17 cellular contexts compared by ENCODE assay signal in the genomic region with DNA sequence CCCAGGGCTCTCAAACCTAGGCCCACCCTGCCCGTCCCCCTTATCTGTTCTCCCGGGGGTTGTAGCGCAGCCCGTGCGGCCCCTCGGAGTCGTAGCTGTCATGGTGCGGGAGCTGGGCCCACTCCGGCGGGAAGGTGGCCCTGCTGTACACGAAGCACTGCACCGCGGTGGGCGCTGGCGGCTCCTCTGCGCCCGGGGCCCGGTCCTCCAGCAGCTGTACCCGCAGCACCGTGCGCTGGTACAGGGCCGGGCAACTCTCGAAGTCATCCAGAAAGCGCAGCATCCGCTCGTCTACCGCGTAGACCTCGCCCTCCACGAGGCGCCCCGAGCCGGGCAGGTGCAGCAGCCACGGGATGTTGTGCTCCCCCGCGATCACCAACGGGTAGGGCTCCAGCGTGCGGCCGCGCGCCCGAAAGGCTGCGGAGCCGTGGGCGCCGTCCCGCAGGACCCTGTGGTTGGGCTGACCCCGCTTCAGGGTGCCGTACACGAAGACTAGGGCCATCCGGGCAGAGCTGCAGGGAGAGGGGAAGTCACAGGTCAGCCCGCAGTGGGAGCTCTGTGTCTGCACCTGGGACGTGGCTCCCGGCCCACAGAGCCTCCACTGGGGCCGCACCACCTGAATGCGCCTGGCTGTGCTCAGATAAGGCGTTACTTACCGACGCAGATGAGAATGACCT. TPM values are rescaled to one million over a fixed set of nuclear protein-coding genes. Genes with fewer than 3 reads are reported as not detected.
DNase-seq lines count a peak whose midpoint lies in the region; ATAC-seq, FAIRE-seq and TF ChIP-seq lines count a peak whose summit lies in the region.
"Had no signal": no experiment of that assay in that cellular context is flagged by ENCODE, and none has a peak within 500 bp of the region (broad histone marks: within the 10 kb centered on the region; RNA-seq: fewer than 3 reads in every experiment).

No MANE protein-coding gene starts in this region.

- H3K79me1 ChIP-seq in H9 (ENCODE audit: insufficient read depth, low read depth, low read length, poor library complexity, severe bottlenecking) (no peaks in the 10 kb centered on the region), H1 (ENCODE audit: low read depth, low read length) (no peaks in the 10 kb centered on the region)

- H2AFZ ChIP-seq in H9 (ENCODE audit: low read length) (no peak overlapping the region), H1 (ENCODE audit: low read length) (no peak overlapping the region)

- H3K23ac ChIP-seq in H9 (ENCODE audit: insufficient read length, low read depth, low read length) (no peak overlapping the region), H1 (ENCODE audit: insufficient read length) (no peak overlapping the region)

- no peak overlapping the region for H3K18ac ChIP-seq in H9 (ENCODE audit: insufficient read length, low read depth, low read length)
- no peak overlapping the region for H3K18ac ChIP-seq in H1 (ENCODE audit: extremely low read depth, low read length)

- H4K5ac ChIP-seq in H9 (ENCODE audit: insufficient read length, low read depth, low read length) (no peak overlapping the region), H1 (ENCODE audit: insufficient read length, low read depth, low read length) (no peak overlapping the region)

- H3K36me3 ChIP-seq in BLaER1 = peaks cover 13% of the 10 kb centered on the region; the same call in 1 of the 2 replicates
- H3K36me3 ChIP-seq in H1 (ENCODE audit: control insufficient read depth in 2 of 4, insufficient read depth in 4 of 4, low read length in 3 of 4) = peaks cover 0 to 4% (median 2%) of the 10 kb centered on the region in 4 experiments; a peak in 2 of 8 replicates
- H3K36me3 ChIP-seq: HAP-1 had no signal

- no peak overlapping the region for H2BK20ac ChIP-seq in H9 (ENCODE audit: low read depth, low read length, poor library complexity, severe bottlenecking)
- no peak overlapping the region for H2BK20ac ChIP-seq in H1 (ENCODE audit: low read length)

- FAIRE-seq in H1 (lab: Jason Lieb, UNC) = no peak

- TF ChIP-seq EP300 in H1 (IDR thresholded peaks at IDR 0.05; ENCODE audit: borderline replicate concordance in 1 of 2, low read depth in 2 of 2, low read length in 2 of 2) = no peak

- H3K9me3 ChIP-seq in BLaER1 (peaks cover 10% of the 10 kb centered on the region), H9 (ENCODE audit: control insufficient read depth, low read depth, low read length) (no peaks in the 10 kb centered on the region), H1 (ENCODE audit: insufficient read depth in 2 of 2, low read depth in 1 of 2, low read length in 1 of 2) (no peaks in the 10 kb centered on the region)
- H3K9me3 ChIP-seq: HAP-1 had no signal

- no peak overlapping the region for H3K14ac ChIP-seq in H9 (ENCODE audit: insufficient read depth, low read length)
- no peak overlapping the region for H3K14ac ChIP-seq in H1 (ENCODE audit: insufficient read length)

- H3K9ac ChIP-seq in BLaER1 (no peak overlapping the region), H9 (ENCODE audit: extremely low read depth, insufficient read length, low read length) (no peak overlapping the region), H1 (replicated peaks in 1 of 4; ENCODE audit: extremely low read depth in 1 of 4, low read depth in 3 of 4, low read length in 3 of 4) (no peak overlapping the region)

- no peak overlapping the region for H3K4me3 Mint-ChIP-seq in H9
- H3K4me3 Mint-ChIP-seq: CD14-positive monocyte, IgD-negative memory B cell had no signal

- H3K9me3 Mint-ChIP-seq in H9 = no peaks in the 10 kb centered on the region
- H3K9me3 Mint-ChIP-seq: IgD-negative memory B cell had no signal

- H2BK15ac ChIP-seq in H9 (ENCODE audit: low read depth, low read length) (no peak overlapping the region), H1 (ENCODE audit: low read length) (no peak overlapping the region)

- TF ChIP-seq CTCF in H9 (conservative IDR thresholded peaks at IDR 0.05) (no peak), H1 (IDR thresholded peaks at IDR 0.05; ENCODE audit: control extremely low read depth in 1 of 3, insufficient read depth in 1 of 3, low read depth in 1 of 3, low read length in 3 of 3) (no peak), omental fat pad (IDR thresholded peaks at IDR 0.05) (no peak)

- POLR2A ChIA-PET in H1 (lab: Charles Lee; ENCODE audit: partially characterized antibody) = no interaction called here

- H2AK5ac ChIP-seq in H9 (ENCODE audit: insufficient read length, low read length) = no peak overlapping the region
- H2AK5ac ChIP-seq in H1 (ENCODE audit: low read depth, low read length) = no peak overlapping the region

- DNase-seq in H9 = peak; percentile 39
- peak in 1 of 2 experiments; percentile 51 for DNase-seq in H1 (ENCODE audit: low read depth in 1 of 2, low spot score in 2 of 2)
- DNase-seq in omental fat pad (ENCODE audit: low spot score) = no peak
- no peak for DNase-seq in foreskin melanocyte
- DNase-seq in DMS79 (lab: John Stamatoyannopoulos, UW) = no peak
- no peak for DNase-seq in SK-N-DZ (ENCODE audit: low spot score)
- DNase-seq: DMS79 treated with DMSO at 0.1 percent for 48 hours, NCI-H1105, NCI-H1694, NCI-H2081 treated with DMSO at 0.1 percent for 48 hours, NCI-H446 treated with DMSO at 0.1 percent for 48 hours had no signal

- H3K4me3 ChIP-seq in BLaER1 (0 out of 2 replicates have a peak overlapping the region, but pooled peaks have one; percentile 11), H1 (ENCODE audit: extremely low read depth in 1 of 4, insufficient read depth in 2 of 4, low read depth in 3 of 4, low read length in 4 of 4) (no peak overlapping the region)
- H3K4me3 ChIP-seq: HAP-1 had no signal

- H3K27me3 Mint-ChIP-seq in H9 (ENCODE audit: low read depth) = peaks cover 1% of the 10 kb centered on the region; the same call in 1 of the 2 replicates
- H3K27me3 Mint-ChIP-seq: IgD-negative memory B cell had no signal

- peaks cover 12 to 26% (median 20%) of the 10 kb centered on the region in 3 experiments; a peak in 6 of 7 replicates for H3K36me3 Mint-ChIP-seq in H9 (ENCODE audit: insufficient read depth in 1 of 3, low read depth in 3 of 3)

- peaks cover 59% of the 10 kb centered on the region for H3K4me1 ChIP-seq in BLaER1
- peaks cover 3% of the 10 kb centered on the region; the same call in 1 of the 2 replicates for H3K4me1 ChIP-seq in H9 (ENCODE audit: insufficient read depth, low read length)
- peaks cover 2 to 5% (median 3%) of the 10 kb centered on the region in 4 experiments; a peak in 5 of 7 replicates for H3K4me1 ChIP-seq in H1 (replicated peaks in 1 of 4; ENCODE audit: control insufficient read depth in 3 of 4, insufficient read depth in 4 of 4, low read length in 3 of 4)
- H3K4me1 ChIP-seq: HAP-1 had no signal

- no peak for TF ChIP-seq POLR2A in H1 (IDR thresholded peaks at IDR 0.05; ENCODE audit: control extremely low read depth in 1 of 2, low read depth in 2 of 2, low read length in 2 of 2)

- H3K4me2 ChIP-seq in BLaER1 (no peak overlapping the region), H9 (ENCODE audit: insufficient read depth, insufficient read length, low read length) (no peak overlapping the region), H1 (ENCODE audit: insufficient read depth in 1 of 2, low read depth in 2 of 2, low read length in 2 of 2) (no peak overlapping the region)

- H3K27ac ChIP-seq in BLaER1 (no peak overlapping the region), H9 (ENCODE audit: insufficient read length, low read depth, low read length) (no peak overlapping the region), H1 (ENCODE audit: low read depth, low read length) (no peak overlapping the region)

- H3K23me2 ChIP-seq in H9 (ENCODE audit: insufficient read length, low read depth, low read length, poor library complexity, severe bottlenecking) (no peaks in the 10 kb centered on the region), H1 (ENCODE audit: low read depth, low read length) (no peaks in the 10 kb centered on the region)

- H4K20me1 ChIP-seq in BLaER1 = no peaks in the 10 kb centered on the region
- H4K20me1 ChIP-seq in H9 (ENCODE audit: control insufficient read depth, insufficient read depth, insufficient read length) = peaks cover 2% of the 10 kb centered on the region
- no peaks in the 10 kb centered on the region for H4K20me1 ChIP-seq in H1 (replicated peaks in 1 of 2; ENCODE audit: control insufficient read depth in 1 of 2, insufficient read depth in 2 of 2, low read length in 2 of 2)

- no peak for TF ChIP-seq RAD21 in H1 (IDR thresholded peaks at IDR 0.05 in 1 of 2, conservative IDR thresholded peaks at IDR 0.05 in 1 of 2; ENCODE audit: low read depth in 2 of 2, low read length in 2 of 2)

- CTCF ChIA-PET in H1 (lab: Charles Lee; ENCODE audit: partially characterized antibody) = interaction anchor here (1.4 to 4.6 kb wide), 4 partner anchors 10 to 41 kb away, joined by 5 to 32 read pairs (median 6); no protein-coding TSS in a partner anchor

- no peaks in the 10 kb centered on the region for H3K79me2 ChIP-seq in H9 (ENCODE audit: insufficient read depth, low read length)
- no peaks in the 10 kb centered on the region for H3K79me2 ChIP-seq in H1 (ENCODE audit: control insufficient read depth in 1 of 2, insufficient read depth in 2 of 2, low read length in 2 of 2)

- no peak overlapping the region for H2BK12ac ChIP-seq in H9 (ENCODE audit: insufficient read length, low read depth, low read length)
- no peak overlapping the region for H2BK12ac ChIP-seq in H1 (ENCODE audit: low read depth, low read length)

- H2BK5ac ChIP-seq in H9 (ENCODE audit: insufficient read length, low read length) = no peak overlapping the region
- H2BK5ac ChIP-seq in H1 (ENCODE audit: low read depth, low read length) = no peak overlapping the region

- peaks cover 24 to 38% of the 10 kb centered on the region in 2 experiments for H3K4me1 Mint-ChIP-seq in H9
- H3K4me1 Mint-ChIP-seq: CD14-positive monocyte, IgD-negative memory B cell had no signal

- H4K8ac ChIP-seq in H9 (replicated peaks; ENCODE audit: insufficient read length, low read depth, low read length) = no peak overlapping the region
- peak overlapping the region; percentile 63 for H4K8ac ChIP-seq in H1 (ENCODE audit: extremely low read depth, insufficient read depth, low read length)

- H2BK120ac ChIP-seq in H9 (ENCODE audit: low read depth, low read length, poor library complexity, severe bottlenecking) = no peak overlapping the region
- H2BK120ac ChIP-seq in H1 (replicated peaks; ENCODE audit: low read depth, low read length) = no peak overlapping the region

- H4K91ac ChIP-seq in H9 (ENCODE audit: insufficient read length, low read depth, low read length) (no peak overlapping the region), H1 (replicated peaks; ENCODE audit: insufficient read length, low read length) (no peak overlapping the region)

- H3T11ph ChIP-seq in H9 (ENCODE audit: low read length) = no peak overlapping the region

- H3K4ac ChIP-seq in H9 (ENCODE audit: low read depth, low read length) (no peak overlapping the region), H1 (replicated peaks; ENCODE audit: insufficient read length, low read depth, low read length) (no peak overlapping the region)

- H3K56ac ChIP-seq in H9 (ENCODE audit: insufficient read length, low read depth, low read length) (no peak overlapping the region), H1 (replicated peaks; ENCODE audit: insufficient read length, low read depth, low read length) (no peak overlapping the region)

- ATAC-seq in omental fat pad (ENCODE audit: low FRiP score) = peak; percentile 10
- no peak for ATAC-seq in GM21786 (IDR thresholded peaks at IDR 0.05; ENCODE audit: unreplicated experiment)
- ATAC-seq: Panc1 had no signal

- H3K27ac Mint-ChIP-seq in H9 = no peak overlapping the region; a peak in 1 of 7 replicates
- H3K27ac Mint-ChIP-seq: CD14-positive monocyte, IgD-negative memory B cell had no signal

- no peaks in the 10 kb centered on the region for H3K27me3 ChIP-seq in BLaER1
- no peaks in the 10 kb centered on the region for H3K27me3 ChIP-seq in H9 (ENCODE audit: insufficient read depth, low read length)
- no peaks in the 10 kb centered on the region for H3K27me3 ChIP-seq in H1 (replicated peaks in 1 of 4; ENCODE audit: control insufficient read depth in 3 of 4, extremely low read depth in 1 of 4, insufficient read depth in 3 of 4, low read length in 3 of 4)

- WGBS in H9 (ENCODE audit: extremely low coverage, insufficient read length, low lambda C conversion rate) = no CpG with 5 or more reads among the region's 60 CpGs
- WGBS in H1 (ENCODE audit: extremely low coverage in 1 of 2, insufficient coverage in 1 of 2, insufficient read length in 1 of 2, insufficient replicate concordance in 2 of 2, low coverage in 1 of 2, low lambda C conversion rate in 2 of 2, missing lambda C conversion rate in 1 of 2), 2 experiments = 94% methylated on average over 52 of the region's 60 CpGs; no CpG with 5 or more reads in 1 of the 2 experiments

RNA-seq across cellular contexts. Expression of gene GGACT, which starts 56.4 kb away (rescaled TPM):
- total RNA-seq in H9 (2021) = 1.3 TPM in 2 replicates
- total RNA-seq in H1 (2021; fragmentation: NEBNext Ultra II Directional; extraction: Animal tissue kit (Norgen Biotek cat#: 25700)) = 0.77 and 1.5 TPM in 2 replicates
- polyA plus RNA-seq in H1 (2011; rRNA removed) = 1.1 TPM in 2 replicates
- polyA plus RNA-seq in H1 (2011; cell fraction: cytosol; rRNA removed) = 0.89 TPM
- polyA plus RNA-seq in H1 (2011; cell fraction: nucleus; rRNA removed) = 0.63 TPM
- 1.1 to 2.6 TPM (median 1.7 TPM) in 4 replicates for polyA plus RNA-seq in H1 (2012, experiment 1 of 2)
- polyA plus RNA-seq in H1 (2012, experiment 2 of 2) = 2.7 TPM
- 1.1 TPM for polyA plus RNA-seq in H1 (2013, experiment 1 of 2)
- 1.1 TPM for polyA plus RNA-seq in H1 (2013, experiment 2 of 2)
- polyA minus RNA-seq in H1 (2011; rRNA and poly(A)+ RNA removed) = 0.35 and 1.00 TPM in 2 replicates
- not detected for polyA minus RNA-seq in H1 (2011; cell fraction: cytosol; rRNA and poly(A)+ RNA removed)
- polyA minus RNA-seq in H1 (2011; cell fraction: nucleus; rRNA and poly(A)+ RNA removed) = 1.00 TPM
- total RNA-seq in omental fat pad = 1 to 10 TPM; 2.6 to 4.6 (median 3.1) TPM
- polyA plus RNA-seq in SK-N-DZ (2014; cell fraction: cytosol; rRNA removed) = 1.2 and 2.5 TPM in 2 replicates
- polyA plus RNA-seq in SK-N-DZ (2014; cell fraction: nucleus; rRNA removed) = 1.2 and 2.3 TPM in 2 replicates
